In genomic region chr7:128948312-128948973, GRCh38 we compare ENCODE assay signal across 16 cellular contexts. TPM values are rescaled to one million over a fixed set of nuclear protein-coding genes. Genes with fewer than 3 reads are reported as not detected.
DNase-seq lines count a peak whose midpoint lies in the region; ATAC-seq, FAIRE-seq and TF ChIP-seq lines count a peak whose summit lies in the region.
"Had no signal": no experiment of that assay in that cellular context is flagged by ENCODE, and none has a peak within 500 bp of the region (broad histone marks: within the 10 kb centered on the region; RNA-seq: fewer than 3 reads in every experiment).

No MANE protein-coding gene starts in this region.

- no peak overlapping the region for H3K9ac ChIP-seq in DND-41 (ENCODE audit: low read depth, low read length)

- H3K36me3 ChIP-seq in DND-41 (ENCODE audit: insufficient read depth, low read length) (peaks cover 19% of the 10 kb centered on the region), MG63 (peaks cover 2% of the 10 kb centered on the region; the same call in 1 of the 2 replicates), osteoblast (ENCODE audit: insufficient read depth, low read length) (peaks cover 3% of the 10 kb centered on the region)
- H3K36me3 ChIP-seq: prostate gland had no signal

- H3K9me3 ChIP-seq in DND-41 (ENCODE audit: insufficient read depth, low read length, severe bottlenecking) (no peaks in the 10 kb centered on the region), MG63 (no peaks in the 10 kb centered on the region), osteoblast (ENCODE audit: low read depth, low read length) (no peaks in the 10 kb centered on the region)
- H3K9me3 ChIP-seq: prostate gland had no signal

- DNase-seq in DND-41 (no peak), MG63 (peak; percentile 90), amniotic epithelial cell (ENCODE audit: low read depth) (peak; percentile 12), osteoblast (ENCODE audit: insufficient read length, low spot score, missing footprints) (peak; percentile 69), urothelium cell line (ENCODE audit: low spot score) (no peak), SW480 (ENCODE audit: low spot score) (no peak), GM12892 (ENCODE audit: insufficient read length) (no peak)
- DNase-seq: activated naive CD4-positive, alpha-beta T cell treated with anti-CD3 and anti-CD28 coated beads for 36 hours; CD4-positive, CD25-positive, alpha-beta regulatory T cell; HCEC 1CT; NCI-H82; WERI-Rb-1 had no signal

- H3K27ac ChIP-seq in DND-41 (ENCODE audit: low read length): no peak overlapping the region
- H3K27ac ChIP-seq in osteoblast (ENCODE audit: low read depth, low read length): no peak overlapping the region
- H3K27ac ChIP-seq: prostate gland, WERI-Rb-1 had no signal

- H3K4me3 ChIP-seq in DND-41 (ENCODE audit: low read depth in 1 of 2, low read length in 2 of 2): no peak overlapping the region
- no peak overlapping the region for H3K4me3 ChIP-seq in MG63
- H3K4me3 ChIP-seq in osteoblast (ENCODE audit: insufficient read depth, low read length): no peak overlapping the region
- H3K4me3 ChIP-seq: prostate gland had no signal

- no peak overlapping the region for H3K4me2 ChIP-seq in DND-41 (ENCODE audit: insufficient read depth, low read length)
- H3K4me2 ChIP-seq in osteoblast (ENCODE audit: insufficient read depth, low read length): no peak overlapping the region

- H3K27me3 ChIP-seq in DND-41 (ENCODE audit: insufficient read depth, low read length, poor library complexity) (no peaks in the 10 kb centered on the region), MG63 (no peaks in the 10 kb centered on the region), osteoblast (ENCODE audit: insufficient read depth, low read length) (no peaks in the 10 kb centered on the region)

- H2AFZ ChIP-seq in DND-41 (ENCODE audit: low read depth, low read length) (no peak overlapping the region), osteoblast (ENCODE audit: low read length) (no peak overlapping the region)

- H3K79me2 ChIP-seq in DND-41 (ENCODE audit: insufficient read depth, low read length): no peaks in the 10 kb centered on the region
- no peaks in the 10 kb centered on the region for H3K79me2 ChIP-seq in osteoblast (ENCODE audit: insufficient read depth, low read length)

- FAIRE-seq in urothelium cell line (lab: Jason Lieb, UNC) (no peak), GM12892 (lab: Jason Lieb, UNC) (no peak)
- FAIRE-seq: bronchial epithelial cell, keratinocyte had no signal

- no peak for TF ChIP-seq POLR2A in GM12892 (IDR thresholded peaks at IDR 0.05; ENCODE audit: low read depth, low read length)

- H4K20me1 ChIP-seq in DND-41 (ENCODE audit: insufficient read depth, low read length) (no peaks in the 10 kb centered on the region), osteoblast (ENCODE audit: insufficient read depth, low read length) (no peaks in the 10 kb centered on the region)

- TF ChIP-seq CTCF in DND-41 (IDR thresholded peaks at IDR 0.05; ENCODE audit: borderline replicate concordance, extremely low read depth, low read length, poor library complexity, severe bottlenecking) (no peak), osteoblast (IDR thresholded peaks at IDR 0.05; ENCODE audit: extremely low read depth, low read depth, low read length) (no peak)

- H3K4me1 ChIP-seq in DND-41 (ENCODE audit: insufficient read depth, low read length) (no peaks in the 10 kb centered on the region), osteoblast (ENCODE audit: insufficient read depth, low read length) (no peaks in the 10 kb centered on the region)
- H3K4me1 ChIP-seq: prostate gland had no signal

- peak; percentile 22; the same call in 2 of the 3 replicates for ATAC-seq in DND-41 (ENCODE audit: insufficient read depth, low read depth)
- ATAC-seq in GM21576 (IDR thresholded peaks at IDR 0.05; ENCODE audit: unreplicated experiment): no peak

RNA-seq across cellular contexts. Expression of gene IRF5, which starts 10.7 kb away (rescaled TPM):
- total RNA-seq in MG63 (2014; rRNA removed; shearing (Covaris generic); ENCODE audit: low replicate concordance): 0.89 and 2.4 TPM in 2 replicates
- under 0.01 TPM in 2 replicates for total RNA-seq in osteoblast
- polyA plus RNA-seq in GM12892 (2012; ENCODE audit: missing spikeins): 52.9 TPM

RNA-seq across cellular contexts. Expression of gene KCP, which starts 37.9 kb away (rescaled TPM):
- total RNA-seq in MG63 (2014; rRNA removed; shearing (Covaris generic); ENCODE audit: low replicate concordance): not detected in 2 replicates
- 0.88 and 1.1 TPM in 2 replicates for total RNA-seq in osteoblast
- 3.1 TPM for polyA plus RNA-seq in GM12892 (2012; ENCODE audit: missing spikeins)
- total RNA-seq: activated naive CD4-positive, alpha-beta T cell treated with anti-CD3 and anti-CD28 coated beads for 36 hours had no signal
- polyA plus RNA-seq: keratinocyte had no signal

Comparison
In these comparisons a context has a peak if more than half of its experiments do, and no peak if none do; other contexts are left out.
1. DNase-seq: peak in MG63 (single experiment), amniotic epithelial cell (single experiment) and osteoblast (single experiment); none in DND-41 (single experiment), urothelium cell line (single experiment), SW480 (single experiment) and GM12892 (single experiment).